1 cellular context compared by ENCODE assay signal in the genomic region with DNA sequence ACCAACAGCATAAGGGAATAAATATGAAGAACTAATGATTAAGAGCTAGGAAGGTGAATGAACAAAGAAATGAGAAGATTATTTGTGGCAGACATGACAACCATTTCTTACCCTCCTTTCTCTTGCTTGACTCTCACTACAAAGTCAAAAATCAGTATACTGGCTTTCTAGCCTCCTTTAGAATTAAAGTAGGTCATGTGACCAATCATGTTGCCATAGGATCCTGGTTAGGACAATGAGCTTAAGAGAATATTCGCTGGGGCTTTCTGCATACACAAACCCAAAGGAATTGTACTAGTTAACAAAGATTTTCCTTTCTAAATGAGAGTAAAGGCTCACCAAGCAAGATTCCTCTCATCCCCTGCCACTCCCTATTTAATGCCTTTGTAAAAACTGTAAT.
TF ChIP-seq lines count a peak whose summit lies in the region.

No MANE protein-coding gene starts in this region.

TF ChIP-seq in GM23338, 12 proteins besides CTCF, POLR2A, EP300 and RAD21 (continued from another document):
- TF ChIP-seq, protein P1, sequence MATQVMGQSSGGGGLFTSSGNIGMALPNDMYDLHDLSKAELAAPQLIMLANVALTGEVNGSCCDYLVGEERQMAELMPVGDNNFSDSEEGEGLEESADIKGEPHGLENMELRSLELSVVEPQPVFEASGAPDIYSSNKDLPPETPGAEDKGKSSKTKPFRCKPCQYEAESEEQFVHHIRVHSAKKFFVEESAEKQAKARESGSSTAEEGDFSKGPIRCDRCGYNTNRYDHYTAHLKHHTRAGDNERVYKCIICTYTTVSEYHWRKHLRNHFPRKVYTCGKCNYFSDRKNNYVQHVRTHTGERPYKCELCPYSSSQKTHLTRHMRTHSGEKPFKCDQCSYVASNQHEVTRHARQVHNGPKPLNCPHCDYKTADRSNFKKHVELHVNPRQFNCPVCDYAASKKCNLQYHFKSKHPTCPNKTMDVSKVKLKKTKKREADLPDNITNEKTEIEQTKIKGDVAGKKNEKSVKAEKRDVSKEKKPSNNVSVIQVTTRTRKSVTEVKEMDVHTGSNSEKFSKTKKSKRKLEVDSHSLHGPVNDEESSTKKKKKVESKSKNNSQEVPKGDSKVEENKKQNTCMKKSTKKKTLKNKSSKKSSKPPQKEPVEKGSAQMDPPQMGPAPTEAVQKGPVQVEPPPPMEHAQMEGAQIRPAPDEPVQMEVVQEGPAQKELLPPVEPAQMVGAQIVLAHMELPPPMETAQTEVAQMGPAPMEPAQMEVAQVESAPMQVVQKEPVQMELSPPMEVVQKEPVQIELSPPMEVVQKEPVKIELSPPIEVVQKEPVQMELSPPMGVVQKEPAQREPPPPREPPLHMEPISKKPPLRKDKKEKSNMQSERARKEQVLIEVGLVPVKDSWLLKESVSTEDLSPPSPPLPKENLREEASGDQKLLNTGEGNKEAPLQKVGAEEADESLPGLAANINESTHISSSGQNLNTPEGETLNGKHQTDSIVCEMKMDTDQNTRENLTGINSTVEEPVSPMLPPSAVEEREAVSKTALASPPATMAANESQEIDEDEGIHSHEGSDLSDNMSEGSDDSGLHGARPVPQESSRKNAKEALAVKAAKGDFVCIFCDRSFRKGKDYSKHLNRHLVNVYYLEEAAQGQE (IDR thresholded peaks at IDR 0.05; ENCODE audit: unreplicated experiment): no peak
- TF ChIP-seq, protein P2, sequence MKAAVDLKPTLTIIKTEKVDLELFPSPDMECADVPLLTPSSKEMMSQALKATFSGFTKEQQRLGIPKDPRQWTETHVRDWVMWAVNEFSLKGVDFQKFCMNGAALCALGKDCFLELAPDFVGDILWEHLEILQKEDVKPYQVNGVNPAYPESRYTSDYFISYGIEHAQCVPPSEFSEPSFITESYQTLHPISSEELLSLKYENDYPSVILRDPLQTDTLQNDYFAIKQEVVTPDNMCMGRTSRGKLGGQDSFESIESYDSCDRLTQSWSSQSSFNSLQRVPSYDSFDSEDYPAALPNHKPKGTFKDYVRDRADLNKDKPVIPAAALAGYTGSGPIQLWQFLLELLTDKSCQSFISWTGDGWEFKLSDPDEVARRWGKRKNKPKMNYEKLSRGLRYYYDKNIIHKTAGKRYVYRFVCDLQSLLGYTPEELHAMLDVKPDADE (IDR thresholded peaks at IDR 0.05): no peak
- TF ChIP-seq, protein P3, sequence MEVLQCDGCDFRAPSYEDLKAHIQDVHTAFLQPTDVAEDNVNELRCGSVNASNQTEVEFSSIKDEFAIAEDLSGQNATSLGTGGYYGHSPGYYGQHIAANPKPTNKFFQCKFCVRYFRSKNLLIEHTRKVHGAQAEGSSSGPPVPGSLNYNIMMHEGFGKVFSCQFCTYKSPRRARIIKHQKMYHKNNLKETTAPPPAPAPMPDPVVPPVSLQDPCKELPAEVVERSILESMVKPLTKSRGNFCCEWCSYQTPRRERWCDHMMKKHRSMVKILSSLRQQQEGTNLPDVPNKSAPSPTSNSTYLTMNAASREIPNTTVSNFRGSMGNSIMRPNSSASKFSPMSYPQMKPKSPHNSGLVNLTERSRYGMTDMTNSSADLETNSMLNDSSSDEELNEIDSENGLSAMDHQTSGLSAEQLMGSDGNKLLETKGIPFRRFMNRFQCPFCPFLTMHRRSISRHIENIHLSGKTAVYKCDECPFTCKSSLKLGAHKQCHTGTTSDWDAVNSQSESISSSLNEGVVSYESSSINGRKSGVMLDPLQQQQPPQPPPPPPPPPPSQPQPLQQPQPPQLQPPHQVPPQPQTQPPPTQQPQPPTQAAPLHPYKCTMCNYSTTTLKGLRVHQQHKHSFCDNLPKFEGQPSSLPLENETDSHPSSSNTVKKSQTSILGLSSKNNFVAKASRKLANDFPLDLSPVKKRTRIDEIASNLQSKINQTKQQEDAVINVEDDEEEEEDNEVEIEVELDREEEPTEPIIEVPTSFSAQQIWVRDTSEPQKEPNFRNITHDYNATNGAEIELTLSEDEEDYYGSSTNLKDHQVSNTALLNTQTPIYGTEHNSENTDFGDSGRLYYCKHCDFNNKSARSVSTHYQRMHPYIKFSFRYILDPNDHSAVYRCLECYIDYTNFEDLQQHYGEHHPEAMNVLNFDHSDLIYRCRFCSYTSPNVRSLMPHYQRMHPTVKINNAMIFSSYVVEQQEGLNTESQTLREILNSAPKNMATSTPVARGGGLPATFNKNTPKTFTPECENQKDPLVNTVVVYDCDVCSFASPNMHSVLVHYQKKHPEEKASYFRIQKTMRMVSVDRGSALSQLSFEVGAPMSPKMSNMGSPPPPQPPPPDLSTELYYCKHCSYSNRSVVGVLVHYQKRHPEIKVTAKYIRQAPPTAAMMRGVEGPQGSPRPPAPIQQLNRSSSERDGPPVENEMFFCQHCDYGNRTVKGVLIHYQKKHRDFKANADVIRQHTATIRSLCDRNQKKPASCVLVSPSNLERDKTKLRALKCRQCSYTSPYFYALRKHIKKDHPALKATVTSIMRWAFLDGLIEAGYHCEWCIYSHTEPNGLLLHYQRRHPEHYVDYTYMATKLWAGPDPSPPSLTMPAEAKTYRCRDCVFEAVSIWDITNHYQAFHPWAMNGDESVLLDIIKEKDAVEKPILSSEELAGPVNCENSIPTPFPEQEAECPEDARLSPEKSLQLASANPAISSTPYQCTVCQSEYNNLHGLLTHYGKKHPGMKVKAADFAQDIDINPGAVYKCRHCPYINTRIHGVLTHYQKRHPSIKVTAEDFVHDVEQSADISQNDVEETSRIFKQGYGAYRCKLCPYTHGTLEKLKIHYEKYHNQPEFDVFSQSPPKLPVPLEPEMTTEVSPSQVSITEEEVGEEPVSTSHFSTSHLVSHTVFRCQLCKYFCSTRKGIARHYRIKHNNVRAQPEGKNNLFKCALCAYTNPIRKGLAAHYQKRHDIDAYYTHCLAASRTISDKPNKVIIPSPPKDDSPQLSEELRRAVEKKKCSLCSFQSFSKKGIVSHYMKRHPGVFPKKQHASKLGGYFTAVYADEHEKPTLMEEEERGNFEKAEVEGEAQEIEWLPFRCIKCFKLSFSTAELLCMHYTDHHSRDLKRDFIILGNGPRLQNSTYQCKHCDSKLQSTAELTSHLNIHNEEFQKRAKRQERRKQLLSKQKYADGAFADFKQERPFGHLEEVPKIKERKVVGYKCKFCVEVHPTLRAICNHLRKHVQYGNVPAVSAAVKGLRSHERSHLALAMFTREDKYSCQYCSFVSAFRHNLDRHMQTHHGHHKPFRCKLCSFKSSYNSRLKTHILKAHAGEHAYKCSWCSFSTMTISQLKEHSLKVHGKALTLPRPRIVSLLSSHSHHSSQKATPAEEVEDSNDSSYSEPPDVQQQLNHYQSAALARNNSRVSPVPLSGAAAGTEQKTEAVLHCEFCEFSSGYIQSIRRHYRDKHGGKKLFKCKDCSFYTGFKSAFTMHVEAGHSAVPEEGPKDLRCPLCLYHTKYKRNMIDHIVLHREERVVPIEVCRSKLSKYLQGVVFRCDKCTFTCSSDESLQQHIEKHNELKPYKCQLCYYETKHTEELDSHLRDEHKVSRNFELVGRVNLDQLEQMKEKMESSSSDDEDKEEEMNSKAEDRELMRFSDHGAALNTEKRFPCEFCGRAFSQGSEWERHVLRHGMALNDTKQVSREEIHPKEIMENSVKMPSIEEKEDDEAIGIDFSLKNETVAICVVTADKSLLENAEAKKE (CRISPR knock-in tag; IDR thresholded peaks at IDR 0.05): no peak
- TF ChIP-seq POLR2AphosphoS5 (IDR thresholded peaks at IDR 0.05; ENCODE audit: low read depth) (no peak), STAT1 (IDR thresholded peaks at IDR 0.05; ENCODE audit: unreplicated experiment) (no peak), NANOG (IDR thresholded peaks at IDR 0.05; ENCODE audit: borderline replicate concordance) (no peak), ZNF114 (CRISPR knock-in tag; IDR thresholded peaks at IDR 0.05) (no peak), ZNF331 (CRISPR knock-in tag; IDR thresholded peaks at IDR 0.05; ENCODE audit: low read depth) (no peak)
